8 cellular contexts compared by ENCODE assay signal in genomic region chr1:938088-938683, GRCh38. TPM values are rescaled to one million over a fixed set of nuclear protein-coding genes. Genes with fewer than 3 reads are reported as not detected.
DNase-seq lines count a peak whose midpoint lies in the region; ATAC-seq and TF ChIP-seq lines count a peak whose summit lies in the region.
"Had no signal": no experiment of that assay in that cellular context is flagged by ENCODE, and none has a peak within 500 bp of the region (broad histone marks: within the 10 kb centered on the region; RNA-seq: fewer than 3 reads in every experiment).

No MANE protein-coding gene starts in this region.

- H3K4me1 Mint-ChIP-seq in stimulated activated effector memory CD8-positive, alpha-beta T cell treated with anti-CD3 and anti-CD28 coated beads, Interleukin-12 subunit alpha, Interleukin-12 subunit beta, amount 100 ng/mL, for 72 hours, result peaks cover 8% of the 10 kb centered on the region

- no peaks in the 10 kb centered on the region for H3K27me3 ChIP-seq in SJSA1 (replicated peaks)

- in situ Hi-C loops in GM13977 (cut with MboI; ENCODE audit: low pct_unique_long_range_greater_than_20kb, low sequenced_read_pairs, unreplicated experiment), result no loop called here

- H3K4me3 ChIP-seq in SJSA1, result peak overlapping the region; percentile 63
- no peak overlapping the region for H3K4me3 ChIP-seq in foreskin fibroblast (ENCODE audit: low read depth in 1 of 2, low read length in 2 of 2)

- peak; percentile 60 for TF ChIP-seq CTCF in GM13977 (IDR thresholded peaks at IDR 0.05; ENCODE audit: extremely low read depth, insufficient read depth, missing control alignments)
- peak; percentile 69 for TF ChIP-seq CTCF in foreskin fibroblast (IDR thresholded peaks at IDR 0.05; ENCODE audit: low read depth, low read length)

- H3K9me3 ChIP-seq in SJSA1 (replicated peaks), result peaks cover 7% of the 10 kb centered on the region

- H3K36me3 Mint-ChIP-seq in stimulated activated effector memory CD8-positive, alpha-beta T cell treated with anti-CD3 and anti-CD28 coated beads, Interleukin-12 subunit alpha, Interleukin-12 subunit beta, amount 100 ng/mL, for 72 hours, result no peaks in the 10 kb centered on the region

- no peak overlapping the region for H3K27ac Mint-ChIP-seq in stimulated activated effector memory CD8-positive, alpha-beta T cell treated with anti-CD3 and anti-CD28 coated beads, Interleukin-12 subunit alpha, Interleukin-12 subunit beta, amount 100 ng/mL, for 72 hours

- no peaks in the 10 kb centered on the region for H3K9me3 Mint-ChIP-seq in stimulated activated effector memory CD8-positive, alpha-beta T cell treated with anti-CD3 and anti-CD28 coated beads, Interleukin-12 subunit alpha, Interleukin-12 subunit beta, amount 100 ng/mL, for 72 hours

- H3K27ac ChIP-seq in SJSA1, result peak overlapping the region; percentile 25; the same call in 1 of the 2 replicates

- no peak overlapping the region for H3K4me3 Mint-ChIP-seq in stimulated activated effector memory CD8-positive, alpha-beta T cell treated with anti-CD3 and anti-CD28 coated beads, Interleukin-12 subunit alpha, Interleukin-12 subunit beta, amount 100 ng/mL, for 72 hours

- peaks cover 52% of the 10 kb centered on the region for H3K36me3 ChIP-seq in SJSA1

- H3K4me1 ChIP-seq in SJSA1 (replicated peaks), result peaks cover 70% of the 10 kb centered on the region

- peak; percentile 42 for ATAC-seq in stimulated activated effector memory CD8-positive, alpha-beta T cell treated with anti-CD3 and anti-CD28 coated beads, Interleukin-12 subunit alpha, Interleukin-12 subunit beta, amount 100 ng/mL, for 72 hours
- no peak for ATAC-seq in HG02798 (IDR thresholded peaks at IDR 0.05; ENCODE audit: poor library complexity, unreplicated experiment)

- DNase-seq in GM13977 (ENCODE audit: low spot score) (peak; percentile 63), SJSA1 (ENCODE audit: low read depth in 1 of 2, low spot score in 2 of 2) (peak; percentile 96 to 98), foreskin fibroblast (peak in 1 of 2 donors; percentile 69), GF-D8 (lab: John Stamatoyannopoulos, UW) (no peak), SKM-1 treated with dmso at 0.1 percent for 144 hours (lab: John Stamatoyannopoulos, UW; ENCODE audit: unreplicated experiment) (no peak)
- no peak for DNase-seq in stimulated activated effector memory CD8-positive, alpha-beta T cell treated with anti-CD3 and anti-CD28 coated beads, Interleukin-12 subunit alpha, Interleukin-12 subunit beta, amount 100 ng/mL, for 72 hours (ENCODE audit: low spot score in 2 of 2)
- DNase-seq: activated CD4-positive, alpha-beta T cell treated with anti-CD3 and anti-CD28 coated beads, Interleukin-2, amount 50 U/mL, for 4 hours had no signal

RNA-seq across cellular contexts. Expression of gene SAMD11, which starts 14.5 kb away (rescaled TPM):
- total RNA-seq in SJSA1 (2014; rRNA removed; shearing (Covaris generic)), result 232 and 256 TPM in 2 replicates

RNA-seq across cellular contexts. Expression of gene NOC2L, which starts 20.9 kb away (rescaled TPM):
- total RNA-seq in SJSA1 (2014; rRNA removed; shearing (Covaris generic)), result 100 and 129 TPM in 2 replicates

RNA-seq across cellular contexts. Expression of gene KLHL17, which starts 22.2 kb away (rescaled TPM):
- total RNA-seq in SJSA1 (2014; rRNA removed; shearing (Covaris generic)), result 7.2 and 11.5 TPM in 2 replicates

RNA-seq across cellular contexts. Expression of gene PLEKHN1, which starts 28.1 kb away (rescaled TPM):
- total RNA-seq in SJSA1 (2014; rRNA removed; shearing (Covaris generic)), result 0.34 TPM in 1 of 2 replicates, not detected in the other

RNA-seq across cellular contexts. Expression of gene PERM1, which starts 43.7 kb away (rescaled TPM):
- 0.11 TPM in 1 of 2 replicates, not detected in the other for total RNA-seq in SJSA1 (2014; rRNA removed; shearing (Covaris generic))

Comparison
In these comparisons a context has a peak if more than half of its experiments do, and no peak if none do; other contexts are left out.
1. DNase-seq: peak in GM13977 (single experiment) and SJSA1 (2 of 2); none in stimulated activated effector memory CD8-positive, alpha-beta T cell treated with anti-CD3 and anti-CD28 coated beads, Interleukin-12 subunit alpha, Interleukin-12 subunit beta, amount 100 ng/mL, for 72 hours (0 of 2), GF-D8 (single experiment) and SKM-1 treated with dmso at 0.1 percent for 144 hours (single experiment).